In the genomic region with DNA sequence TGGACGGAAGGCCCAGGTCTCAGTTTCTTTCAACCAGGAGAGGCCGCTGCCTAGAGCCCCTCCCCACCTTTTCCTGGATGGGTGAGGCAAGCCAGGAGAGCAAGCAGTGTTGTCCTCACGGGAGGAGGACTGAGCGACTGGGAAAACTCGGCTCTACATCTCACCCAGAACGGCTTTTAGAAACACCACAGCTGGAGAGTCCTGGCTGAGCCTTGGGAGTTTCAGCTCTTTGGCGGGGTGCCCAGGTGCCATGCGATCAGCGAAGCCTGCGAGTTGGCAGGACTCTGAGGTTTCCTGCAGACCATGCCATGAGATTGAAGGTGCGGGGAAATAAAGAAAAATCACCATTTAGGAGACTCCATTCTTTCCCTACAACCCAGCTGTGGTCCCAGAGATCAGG, we compare ENCODE assay signal across 11 cellular contexts. TPM values are rescaled to one million over a fixed set of nuclear protein-coding genes. Genes with fewer than 3 reads are reported as not detected.
DNase-seq lines count a peak whose midpoint lies in the region; ATAC-seq and TF ChIP-seq lines count a peak whose summit lies in the region.
"Had no signal": no experiment of that assay in that cellular context is flagged by ENCODE, and none has a peak within 500 bp of the region (broad histone marks: within the 10 kb centered on the region; RNA-seq: fewer than 3 reads in every experiment).

No MANE protein-coding gene starts in this region.

- peak; percentile 93 for DNase-seq in DMS 273 (lab: John Stamatoyannopoulos, UW; ENCODE audit: unreplicated experiment)
- DNase-seq in NCI-H446 (lab: John Stamatoyannopoulos, UW): peak; percentile 84 to 91
- DNase-seq in Right ventricle myocardium inferior (ENCODE audit: missing footprints): peak; percentile 81
- peak; percentile 82 for DNase-seq in posterior vena cava (ENCODE audit: low spot score)
- no peak for DNase-seq in stimulated activated naive CD4-positive, alpha-beta T cell (lab: John Stamatoyannopoulos, UW)
- DNase-seq in DMS114 treated with DMSO at 0.1 percent for 48 hours (lab: John Stamatoyannopoulos, UW; ENCODE audit: unreplicated experiment): no peak
- no peak for DNase-seq in GM20000 (ENCODE audit: low spot score)
- DNase-seq: effector memory CD4-positive, alpha-beta T cell; MV-4-11; WERI-Rb-1 had no signal

- no peak for TF ChIP-seq CTCF in GM20000 (IDR thresholded peaks at IDR 0.05; ENCODE audit: extremely low read depth, missing control alignments)

- ATAC-seq in Right ventricle myocardium inferior (peak; percentile 46), HG02973 (IDR thresholded peaks at IDR 0.05; ENCODE audit: unreplicated experiment) (no peak)

- intact Hi-C loops in Right ventricle myocardium inferior (cut with DNase I): no loop called here
- intact Hi-C loops in posterior vena cava (cut with DNase I): no loop called here

RNA-seq across cellular contexts. Expression of gene PPCDC, which starts 26.0 kb away (rescaled TPM):
- total RNA-seq in Right ventricle myocardium inferior (5.2 TPM), posterior vena cava (10 to 100 TPM in 1 of 2 donors, 1 to 10 TPM in 1; 9.2 to 11.0 TPM)

RNA-seq across cellular contexts. Expression of gene SCAMP5, which starts 54.0 kb away (rescaled TPM):
- total RNA-seq in Right ventricle myocardium inferior: 1.9 TPM
- total RNA-seq in posterior vena cava: 1 to 10 TPM; 2.4 to 2.9 TPM

Comparison
In these comparisons a context has a peak if more than half of its experiments do, and no peak if none do; other contexts are left out.
1. DNase-seq: peak in DMS 273 (single experiment), NCI-H446 (2 of 2), Right ventricle myocardium inferior (single experiment) and posterior vena cava (single experiment); none in stimulated activated naive CD4-positive, alpha-beta T cell (0 of 6), DMS114 treated with DMSO at 0.1 percent for 48 hours (single experiment) and GM20000 (single experiment).